Comparison of ENCODE assay signal across 1 cellular context in the genomic region with DNA sequence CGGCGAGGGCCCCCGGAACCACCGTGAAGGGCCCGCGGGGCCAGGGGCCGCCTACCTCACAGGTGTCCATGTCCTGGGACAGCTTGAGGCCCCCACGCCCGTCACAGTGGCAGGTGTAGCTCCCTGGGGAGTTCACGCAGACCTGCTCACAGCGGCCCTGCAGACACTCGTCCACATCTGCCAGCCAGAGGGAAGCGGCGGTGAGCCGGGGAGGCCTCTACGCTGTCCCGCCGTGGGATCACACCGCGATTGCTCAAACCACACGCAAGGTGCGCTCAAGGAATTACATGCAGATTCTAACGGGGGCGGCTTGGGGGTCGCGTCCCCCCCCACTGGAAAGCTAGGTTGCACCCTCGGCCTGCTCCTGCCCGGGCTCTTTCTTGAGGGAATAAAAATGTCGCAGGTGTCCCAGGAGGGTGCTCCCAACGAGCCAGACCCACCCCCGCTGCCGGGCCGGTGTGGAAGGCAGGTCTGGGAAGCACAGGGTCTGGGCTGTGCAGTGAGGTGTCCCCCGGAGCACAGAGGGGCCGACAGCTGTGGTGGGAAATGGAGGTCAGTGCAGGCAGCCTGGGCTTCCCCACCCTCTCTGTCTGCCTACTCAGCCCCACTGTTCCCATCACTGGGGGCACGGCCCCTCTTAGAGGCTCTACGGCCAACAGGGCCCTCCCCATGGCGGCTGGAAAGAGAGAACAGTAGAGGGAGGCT.
TF ChIP-seq lines count a peak whose summit lies in the region.

No MANE protein-coding gene starts in this region.

TF ChIP-seq in HCT116, 20 proteins besides CTCF, POLR2A, EP300 and RAD21 (continued from another document):
- no peak for TF ChIP-seq FOSL1 (IDR thresholded peaks at IDR 0.05; ENCODE audit: low read depth)
- TF ChIP-seq, protein P1, sequence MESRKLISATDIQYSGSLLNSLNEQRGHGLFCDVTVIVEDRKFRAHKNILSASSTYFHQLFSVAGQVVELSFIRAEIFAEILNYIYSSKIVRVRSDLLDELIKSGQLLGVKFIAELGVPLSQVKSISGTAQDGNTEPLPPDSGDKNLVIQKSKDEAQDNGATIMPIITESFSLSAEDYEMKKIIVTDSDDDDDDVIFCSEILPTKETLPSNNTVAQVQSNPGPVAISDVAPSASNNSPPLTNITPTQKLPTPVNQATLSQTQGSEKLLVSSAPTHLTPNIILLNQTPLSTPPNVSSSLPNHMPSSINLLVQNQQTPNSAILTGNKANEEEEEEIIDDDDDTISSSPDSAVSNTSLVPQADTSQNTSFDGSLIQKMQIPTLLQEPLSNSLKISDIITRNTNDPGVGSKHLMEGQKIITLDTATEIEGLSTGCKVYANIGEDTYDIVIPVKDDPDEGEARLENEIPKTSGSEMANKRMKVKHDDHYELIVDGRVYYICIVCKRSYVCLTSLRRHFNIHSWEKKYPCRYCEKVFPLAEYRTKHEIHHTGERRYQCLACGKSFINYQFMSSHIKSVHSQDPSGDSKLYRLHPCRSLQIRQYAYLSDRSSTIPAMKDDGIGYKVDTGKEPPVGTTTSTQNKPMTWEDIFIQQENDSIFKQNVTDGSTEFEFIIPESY (IDR thresholded peaks at IDR 0.05; ENCODE audit: extremely low read depth, insufficient replicate concordance, low read length) = no peak
- TF ChIP-seq YY1 (IDR thresholded peaks at IDR 0.05; ENCODE audit: extremely low read depth, insufficient replicate concordance, low read depth, low read length) = no peak
- no peak for TF ChIP-seq SP1 (IDR thresholded peaks at IDR 0.05; ENCODE audit: low read depth)
- no peak for TF ChIP-seq JUND (IDR thresholded peaks at IDR 0.05)
- TF ChIP-seq ZNF274 (IDR thresholded peaks at IDR 0.05; ENCODE audit: low read depth, low read length) = no peak
- no peak for TF ChIP-seq SIN3A (IDR thresholded peaks at IDR 0.05; ENCODE audit: low read depth)
- TF ChIP-seq, protein P2, sequence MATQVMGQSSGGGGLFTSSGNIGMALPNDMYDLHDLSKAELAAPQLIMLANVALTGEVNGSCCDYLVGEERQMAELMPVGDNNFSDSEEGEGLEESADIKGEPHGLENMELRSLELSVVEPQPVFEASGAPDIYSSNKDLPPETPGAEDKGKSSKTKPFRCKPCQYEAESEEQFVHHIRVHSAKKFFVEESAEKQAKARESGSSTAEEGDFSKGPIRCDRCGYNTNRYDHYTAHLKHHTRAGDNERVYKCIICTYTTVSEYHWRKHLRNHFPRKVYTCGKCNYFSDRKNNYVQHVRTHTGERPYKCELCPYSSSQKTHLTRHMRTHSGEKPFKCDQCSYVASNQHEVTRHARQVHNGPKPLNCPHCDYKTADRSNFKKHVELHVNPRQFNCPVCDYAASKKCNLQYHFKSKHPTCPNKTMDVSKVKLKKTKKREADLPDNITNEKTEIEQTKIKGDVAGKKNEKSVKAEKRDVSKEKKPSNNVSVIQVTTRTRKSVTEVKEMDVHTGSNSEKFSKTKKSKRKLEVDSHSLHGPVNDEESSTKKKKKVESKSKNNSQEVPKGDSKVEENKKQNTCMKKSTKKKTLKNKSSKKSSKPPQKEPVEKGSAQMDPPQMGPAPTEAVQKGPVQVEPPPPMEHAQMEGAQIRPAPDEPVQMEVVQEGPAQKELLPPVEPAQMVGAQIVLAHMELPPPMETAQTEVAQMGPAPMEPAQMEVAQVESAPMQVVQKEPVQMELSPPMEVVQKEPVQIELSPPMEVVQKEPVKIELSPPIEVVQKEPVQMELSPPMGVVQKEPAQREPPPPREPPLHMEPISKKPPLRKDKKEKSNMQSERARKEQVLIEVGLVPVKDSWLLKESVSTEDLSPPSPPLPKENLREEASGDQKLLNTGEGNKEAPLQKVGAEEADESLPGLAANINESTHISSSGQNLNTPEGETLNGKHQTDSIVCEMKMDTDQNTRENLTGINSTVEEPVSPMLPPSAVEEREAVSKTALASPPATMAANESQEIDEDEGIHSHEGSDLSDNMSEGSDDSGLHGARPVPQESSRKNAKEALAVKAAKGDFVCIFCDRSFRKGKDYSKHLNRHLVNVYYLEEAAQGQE (IDR thresholded peaks at IDR 0.05; ENCODE audit: low read depth) = no peak
- TF ChIP-seq ELF1 (IDR thresholded peaks at IDR 0.05; ENCODE audit: borderline replicate concordance, low read depth) = no peak
- no peak for TF ChIP-seq CEBPB (IDR thresholded peaks at IDR 0.05; ENCODE audit: low read depth)
- no peak for TF ChIP-seq EGR1 (IDR thresholded peaks at IDR 0.05; ENCODE audit: low read depth)
- no peak for TF ChIP-seq CBX3 (IDR thresholded peaks at IDR 0.05; ENCODE audit: low read depth)
- TF ChIP-seq, protein P3, sequence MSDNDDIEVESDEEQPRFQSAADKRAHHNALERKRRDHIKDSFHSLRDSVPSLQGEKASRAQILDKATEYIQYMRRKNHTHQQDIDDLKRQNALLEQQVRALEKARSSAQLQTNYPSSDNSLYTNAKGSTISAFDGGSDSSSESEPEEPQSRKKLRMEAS (IDR thresholded peaks at IDR 0.05) = no peak
TF ChIP-seq in HCT116: peak in this region for 0.
